In the genomic region with DNA sequence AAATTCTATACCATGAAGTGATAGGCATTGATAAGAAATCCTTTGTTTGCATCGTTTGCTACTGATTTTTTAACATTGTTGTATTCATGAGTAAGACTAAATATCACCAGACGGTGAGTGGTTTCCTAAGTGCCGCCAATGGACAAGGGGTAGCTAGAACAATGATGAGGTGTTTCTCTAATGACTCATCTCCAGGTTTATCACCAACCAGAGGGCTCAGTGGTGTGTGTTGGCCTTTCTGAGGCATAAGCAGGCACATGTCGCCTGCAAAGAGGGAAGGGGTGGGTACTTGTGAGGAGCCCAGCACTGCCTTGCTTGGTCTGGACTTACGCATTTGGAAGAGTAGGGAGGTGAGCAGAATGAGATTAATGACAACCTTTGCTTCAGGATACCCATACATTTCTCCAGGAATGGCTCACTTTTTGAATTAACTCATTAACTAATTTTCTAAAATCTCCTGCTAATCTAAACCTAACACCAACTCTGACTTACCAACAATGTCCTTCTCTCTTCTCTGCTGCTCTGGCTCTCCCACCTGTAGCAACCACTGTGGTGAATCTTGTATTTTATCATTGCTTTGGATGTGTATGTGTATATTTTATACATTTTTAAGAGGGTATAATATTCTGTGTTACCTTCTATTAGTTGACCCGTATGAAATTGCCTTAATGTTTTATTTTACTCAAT, we compare ENCODE assay signal across 16 cellular contexts.
A peak's percentile ranks its signal among the peaks of the same experiment; 100 is the strongest.
DNase-seq lines count a peak whose midpoint lies in the region; ATAC-seq and TF ChIP-seq lines count a peak whose summit lies in the region.
"Had no signal": no experiment of that assay in that cellular context is flagged by ENCODE, and none has a peak within 500 bp of the region (broad histone marks: within the 10 kb centered on the region; RNA-seq: fewer than 3 reads in every experiment).

No MANE protein-coding gene starts in this region.

- H3K4me3 ChIP-seq in upper lobe of right lung: no peak overlapping the region
- H3K4me3 ChIP-seq: spleen had no signal

- TF ChIP-seq CTCF in VCaP (conservative IDR thresholded peaks at IDR 0.05) (no peak), upper lobe of right lung (IDR thresholded peaks at IDR 0.05) (no peak)

- no peaks in the 10 kb centered on the region for H3K27me3 ChIP-seq in upper lobe of right lung
- H3K27me3 ChIP-seq: spleen had no signal

- H3K27ac ChIP-seq in VCaP (peak overlapping the region; percentile 56), upper lobe of right lung (no peak overlapping the region)
- H3K27ac ChIP-seq: spleen had no signal

- H3K9me3 ChIP-seq in upper lobe of right lung: no peaks in the 10 kb centered on the region
- H3K9me3 ChIP-seq: spleen had no signal

- intact Hi-C loops in upper lobe of right lung (cut with DNase I): no loop called here

- DNase-seq in A172 (ENCODE audit: low spot score) (peak; percentile 94), HT-29 (ENCODE audit: low spot score) (peak; percentile 77), kidney glomerular epithelial cell (lab: John Stamatoyannopoulos, UW) (peak; percentile 96), pons (ENCODE audit: low spot score) (no peak), upper lobe of right lung (no peak), NCI-H526 (lab: John Stamatoyannopoulos, UW) (no peak)
- DNase-seq: activated CD4-positive, CD25-positive, alpha-beta regulatory T cell treated with anti-CD3 and anti-CD28 coated beads, Interleukin-2, amount 50 U/mL, for 72 hours; activated naive CD8-positive, alpha-beta T cell treated with anti-CD3 and anti-CD28 coated beads, Interleukin-2, amount 10 ng/mL, durations not matched to agents 7 days and 5 days; activated T-cell treated with anti-CD3 and anti-CD28 coated beads, Interleukin-2, amount 50 U/mL, for 1 hour; COR-L47; HCEC 1CT; NCI-H2171 treated with DMSO at 0.1 percent for 48 hours; spleen; T-cell had no signal

- H3K36me3 ChIP-seq in upper lobe of right lung: no peaks in the 10 kb centered on the region
- H3K36me3 ChIP-seq: spleen had no signal

- H3K4me1 ChIP-seq in upper lobe of right lung: peaks cover 4% of the 10 kb centered on the region
- H3K4me1 ChIP-seq: spleen had no signal

- ATAC-seq in upper lobe of right lung (no peak), GM18873 (IDR thresholded peaks at IDR 0.05; ENCODE audit: low FRiP score, unreplicated experiment) (no peak)
- ATAC-seq: T-cell had no signal

Comparison
In these comparisons a context has a peak if more than half of its experiments do, and no peak if none do; other contexts are left out.
1. DNase-seq: peak in A172 (single experiment), HT-29 (single experiment) and kidney glomerular epithelial cell (single experiment); none in pons (single experiment), upper lobe of right lung (single experiment) and NCI-H526 (0 of 2).